Comparison of ENCODE assay signal across 10 cellular contexts in the genomic region with DNA sequence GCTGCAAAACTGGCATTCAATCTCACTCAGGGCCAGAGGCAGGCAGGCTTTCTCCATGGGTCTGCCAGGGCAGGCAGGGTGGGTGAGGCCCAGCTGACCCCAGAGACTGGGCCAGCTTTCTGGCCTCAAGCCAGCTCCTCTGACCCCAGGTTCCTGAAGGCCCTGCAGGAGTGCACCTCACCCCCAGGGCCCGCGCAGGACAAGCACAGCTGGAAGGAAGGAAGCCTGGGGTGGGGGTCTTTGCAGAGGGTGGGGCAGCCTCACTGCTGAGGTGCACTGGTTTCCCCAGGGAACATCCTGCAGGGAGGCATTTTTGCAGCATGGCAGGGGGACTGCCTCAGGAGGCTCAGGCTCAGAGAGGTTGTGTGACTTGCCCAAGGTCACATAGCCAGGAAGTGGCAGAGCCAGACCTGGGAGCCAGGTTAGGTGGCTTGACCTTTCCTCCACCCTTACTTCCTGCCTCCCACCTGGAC. TPM values are rescaled to one million over a fixed set of nuclear protein-coding genes. Genes with fewer than 3 reads are reported as not detected.
DNase-seq lines count a peak whose midpoint lies in the region; ATAC-seq, FAIRE-seq and TF ChIP-seq lines count a peak whose summit lies in the region.
"Had no signal": no experiment of that assay in that cellular context is flagged by ENCODE, and none has a peak within 500 bp of the region (broad histone marks: within the 10 kb centered on the region; RNA-seq: fewer than 3 reads in every experiment).

No MANE protein-coding gene starts in this region.

- intact Hi-C loops in lower lobe of right lung (cut with DNase I): no loop called here

- H3K4me3 ChIP-seq in lower lobe of right lung (peak overlapping the region; percentile 32), tibial nerve (no peak overlapping the region), endodermal cell (ENCODE audit: low read length) (no peak overlapping the region)
- H3K4me3 ChIP-seq: HAP-1 had no signal

- H3K9me3 Mint-ChIP-seq in activated T-cell treated with anti-CD3 and anti-CD28 coated beads, Interleukin-2, amount 50 U/mL, for 24 hours: no peaks in the 10 kb centered on the region
- H3K9me3 Mint-ChIP-seq in endodermal cell: no peaks in the 10 kb centered on the region

- TF ChIP-seq EP300 in tibial nerve (IDR thresholded peaks at IDR 0.05): no peak

- TF ChIP-seq CTCF in lower lobe of right lung (IDR thresholded peaks at IDR 0.05) (no peak), tibial nerve (IDR thresholded peaks at IDR 0.05) (no peak), endodermal cell (conservative IDR thresholded peaks at IDR 0.05) (no peak)

- peaks cover 44% of the 10 kb centered on the region for H3K4me1 ChIP-seq in lower lobe of right lung
- H3K4me1 ChIP-seq in tibial nerve: peaks cover 0 to 45% (median 14%) of the 10 kb centered on the region in 4 donors
- H3K4me1 ChIP-seq in endodermal cell (ENCODE audit: control insufficient read depth, insufficient read depth, low read length): no peaks in the 10 kb centered on the region

- ATAC-seq in lower lobe of right lung: no peak
- ATAC-seq in HG03135 (IDR thresholded peaks at IDR 0.05; ENCODE audit: unreplicated experiment): no peak

- peak overlapping the region; percentile 15 for H3K27ac ChIP-seq in angular gyrus (ENCODE audit: low read depth, low read length)
- peak overlapping the region; percentile 81 for H3K27ac ChIP-seq in lower lobe of right lung
- H3K27ac ChIP-seq in tibial nerve: peak overlapping the region in 3 of 4 donors; percentile 0 to 80 (median 73)
- H3K27ac ChIP-seq in endodermal cell (ENCODE audit: low read depth, low read length): no peak overlapping the region

- WGBS in tibial nerve, 2 donors: no CpG with 5 or more reads among the region's 2 CpGs
- 98% methylated on average over 2 of the region's 2 CpGs; no CpG with 5 or more reads in 1 of the 2 experiments for WGBS in endodermal cell (ENCODE audit: insufficient coverage in 1 of 2, insufficient read length in 1 of 2), 2 experiments

- peaks cover 24% of the 10 kb centered on the region for H3K36me3 Mint-ChIP-seq in activated T-cell treated with anti-CD3 and anti-CD28 coated beads, Interleukin-2, amount 50 U/mL, for 24 hours (ENCODE audit: low read depth)
- no peaks in the 10 kb centered on the region for H3K36me3 Mint-ChIP-seq in endodermal cell (ENCODE audit: low read depth)

- no peak for FAIRE-seq in H54 (lab: Jason Lieb, UNC)

- DNase-seq in activated T-cell treated with anti-CD3 and anti-CD28 coated beads, Interleukin-2, amount 50 U/mL, for 24 hours: no peak
- DNase-seq in activated T-cell treated with anti-CD3 and anti-CD28 coated beads for 4 hours (no peak), lower lobe of right lung (no peak), tibial nerve (ENCODE audit: low spot score in 2 of 2) (no peak), H54 (ENCODE audit: insufficient read length, low spot score) (no peak), endodermal cell (no peak)
- DNase-seq: NCI-H524 had no signal

- no peak overlapping the region for H3K9ac ChIP-seq in endodermal cell (ENCODE audit: extremely low read depth, low read length, poor library complexity, severe bottlenecking)

- H3K27me3 Mint-ChIP-seq in activated T-cell treated with anti-CD3 and anti-CD28 coated beads, Interleukin-2, amount 50 U/mL, for 24 hours: no peaks in the 10 kb centered on the region
- H3K27me3 Mint-ChIP-seq in endodermal cell (ENCODE audit: insufficient read depth): no peaks in the 10 kb centered on the region

- H3K4me3 Mint-ChIP-seq in activated T-cell treated with anti-CD3 and anti-CD28 coated beads, Interleukin-2, amount 50 U/mL, for 24 hours: peak overlapping the region; percentile 92
- no peak overlapping the region for H3K4me3 Mint-ChIP-seq in endodermal cell

- peaks cover 62% of the 10 kb centered on the region for H3K4me1 Mint-ChIP-seq in activated T-cell treated with anti-CD3 and anti-CD28 coated beads, Interleukin-2, amount 50 U/mL, for 24 hours (ENCODE audit: low read depth)
- H3K4me1 Mint-ChIP-seq in endodermal cell: peaks cover 17% of the 10 kb centered on the region

- H3K27me3 ChIP-seq in lower lobe of right lung (ENCODE audit: low read depth) (no peaks in the 10 kb centered on the region), tibial nerve (no peaks in the 10 kb centered on the region), endodermal cell (ENCODE audit: control insufficient read depth, insufficient read depth, low read length, poor library complexity, severe bottlenecking) (no peaks in the 10 kb centered on the region)

- no peak for TF ChIP-seq POLR2A in tibial nerve (IDR thresholded peaks at IDR 0.05)
- TF ChIP-seq POLR2A in H54 (IDR thresholded peaks at IDR 0.05; ENCODE audit: low read depth, low read length): no peak

- H3K9me3 ChIP-seq in lower lobe of right lung (no peaks in the 10 kb centered on the region), tibial nerve (no peaks in the 10 kb centered on the region), endodermal cell (ENCODE audit: control insufficient read depth, low read length) (no peaks in the 10 kb centered on the region)
- H3K9me3 ChIP-seq: HAP-1 had no signal

- H3K27ac Mint-ChIP-seq in activated T-cell treated with anti-CD3 and anti-CD28 coated beads, Interleukin-2, amount 50 U/mL, for 24 hours: peak overlapping the region; percentile 99
- no peak overlapping the region for H3K27ac Mint-ChIP-seq in endodermal cell

- H3K36me3 ChIP-seq in lower lobe of right lung: no peaks in the 10 kb centered on the region
- H3K36me3 ChIP-seq in tibial nerve: no peaks in the 10 kb centered on the region
- H3K36me3 ChIP-seq in endodermal cell (ENCODE audit: control insufficient read depth, insufficient read depth, low read length): no peaks in the 10 kb centered on the region
- H3K36me3 ChIP-seq: HAP-1 had no signal

RNA-seq across cellular contexts. Expression of a gene that starts 31.5 kb away (rescaled TPM):
- total RNA-seq in lower lobe of right lung (21.0 TPM), tibial nerve (10 to 100 TPM; 23.2 to 34.9 (median 32.1) TPM), endodermal cell (10 to 100 TPM; 18.2 to 22.5 TPM)
- polyA plus RNA-seq in endodermal cell (2013, experiment 1 of 2): 24.1 TPM
- polyA plus RNA-seq in endodermal cell (2013, experiment 2 of 2): 22.7 TPM
